ENCODE assay signal across 1 cellular context in genomic region chr1:42961560-42962091, GRCh38.
TF ChIP-seq lines count a peak whose summit lies in the region.

No MANE protein-coding gene starts in this region.

TF ChIP-seq in WTC11, 78 proteins besides CTCF, POLR2A, EP300 and RAD21 (continued from another document):
- TF ChIP-seq ZNF532 (CRISPR knock-in tag; IDR thresholded peaks at IDR 0.05; ENCODE audit: borderline replicate concordance): no peak
- no peak for TF ChIP-seq NR3C1 (CRISPR knock-in tag; conservative IDR thresholded peaks at IDR 0.05; ENCODE audit: low read depth)
- no peak for TF ChIP-seq FOXJ3 (CRISPR knock-in tag; IDR thresholded peaks at IDR 0.05; ENCODE audit: borderline replicate concordance)
- TF ChIP-seq FOXK1 (CRISPR knock-in tag; IDR thresholded peaks at IDR 0.05): no peak
- TF ChIP-seq NFE2L1 (CRISPR knock-in tag; IDR thresholded peaks at IDR 0.05): no peak
- TF ChIP-seq ZNF317 (CRISPR knock-in tag; IDR thresholded peaks at IDR 0.05; ENCODE audit: borderline replicate concordance, low read depth): no peak
- TF ChIP-seq NFYB (CRISPR knock-in tag; conservative IDR thresholded peaks at IDR 0.05; ENCODE audit: low read depth): no peak
